Comparison of ENCODE assay signal across 8 cellular contexts in the genomic region with DNA sequence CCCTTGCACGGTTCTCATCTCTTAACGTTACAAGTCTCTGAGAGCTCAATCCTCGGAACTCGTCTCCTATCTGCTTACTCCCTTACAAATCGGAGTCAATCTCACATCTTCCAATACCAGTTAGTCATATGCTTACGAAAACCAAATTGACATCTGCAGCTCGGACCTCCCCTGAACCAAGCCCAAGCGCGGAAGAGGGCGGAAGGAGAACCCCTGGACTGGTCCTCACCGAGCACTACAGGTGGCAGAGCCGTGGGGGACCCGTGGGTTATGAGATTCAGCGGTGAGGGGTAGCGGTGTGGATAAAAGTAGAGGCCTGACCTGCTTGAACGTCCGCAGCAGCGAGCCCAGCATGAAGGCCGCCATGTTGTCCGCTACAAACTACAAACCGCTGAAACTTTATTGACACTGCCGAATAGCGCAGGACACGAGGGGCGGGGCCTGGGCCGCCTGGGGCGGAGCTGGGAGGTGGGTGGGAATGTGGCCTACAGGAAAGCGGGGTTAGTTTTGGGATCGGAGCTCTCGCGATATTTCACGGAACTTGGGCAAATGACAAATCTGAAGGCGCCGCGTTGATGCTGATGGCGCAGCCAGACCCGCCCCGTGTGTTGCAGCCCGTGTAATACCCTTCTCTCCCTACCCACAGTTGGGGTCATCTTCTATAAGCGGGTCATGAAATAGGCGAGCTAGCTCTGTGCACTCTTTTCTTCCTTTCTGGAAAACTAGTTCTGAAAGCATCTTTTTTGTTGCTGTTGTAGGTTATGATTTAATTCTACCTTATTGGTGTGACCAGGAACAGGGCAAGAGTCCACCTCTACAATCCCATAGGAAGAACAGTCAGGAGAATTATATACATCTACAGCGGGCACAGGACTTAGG. TPM values are rescaled to one million over a fixed set of nuclear protein-coding genes. Genes with fewer than 3 reads are reported as not detected.
A peak's percentile ranks its signal among the peaks of the same experiment; 100 is the strongest.
DNase-seq lines count a peak whose midpoint lies in the region; ATAC-seq and TF ChIP-seq lines count a peak whose summit lies in the region.

A gene (minus strand): TSS at position 383 of the 879 bp plus-strand sequence. CDS start 17 bp downstream, at position 366.

- peak within 1 kb of the TSS; percentile 87 for H3K14ac ChIP-seq in H9 (ENCODE audit: insufficient read depth, low read length)

- H3K4me1 Mint-ChIP-seq in H9 (peaks cover 0 to 10% of the 10 kb centered on the region in 2 experiments; a peak in 2 of 4 replicates), nephron progenitor cell (peaks cover 23% of the 10 kb centered on the region)
- peaks cover 21% of the 10 kb centered on the region for H3K4me1 Mint-ChIP-seq in stimulated activated naive CD8-positive, alpha-beta T cell treated with anti-CD3 and anti-CD28 coated beads, Interleukin-15, amount 100 ng/mL, for 72 hours

- no peak within 1 kb of the TSS for H2BK120ac ChIP-seq in H9 (ENCODE audit: low read depth, low read length, poor library complexity, severe bottlenecking)

- H3K4me3 Mint-ChIP-seq in H9 (peak within 1 kb of the TSS; percentile 86 to 94), nephron progenitor cell (peak within 1 kb of the TSS; percentile 92)
- peak within 1 kb of the TSS; percentile 85 to 94 for H3K4me3 Mint-ChIP-seq in stimulated activated naive CD8-positive, alpha-beta T cell treated with anti-CD3 and anti-CD28 coated beads, Interleukin-15, amount 100 ng/mL, for 72 hours

- H3K27me3 ChIP-seq in H9 (ENCODE audit: insufficient read depth, low read length), result no peaks in the 10 kb centered on the region
- no peaks in the 10 kb centered on the region for H3K27me3 ChIP-seq in MG63

- ATAC-seq in stimulated activated naive CD8-positive, alpha-beta T cell treated with anti-CD3 and anti-CD28 coated beads, Interleukin-15, amount 100 ng/mL, for 72 hours, result peak; percentile 93

- no peak within 1 kb of the TSS for H2BK12ac ChIP-seq in H9 (ENCODE audit: insufficient read length, low read depth, low read length)

- peak within 1 kb of the TSS; percentile 94 for H2AK5ac ChIP-seq in H9 (ENCODE audit: insufficient read length, low read length)

- no peak within 1 kb of the TSS for H3K23ac ChIP-seq in H9 (ENCODE audit: insufficient read length, low read depth, low read length)

- peaks cover 9% of the 10 kb centered on the region; the same call in 1 of the 2 replicates for H3K79me2 ChIP-seq in H9 (ENCODE audit: insufficient read depth, low read length)

- H3K9ac ChIP-seq in ES-I3 (ENCODE audit: low read depth, low read length), result peak within 1 kb of the TSS; percentile 99
- H3K9ac ChIP-seq in H9 (ENCODE audit: extremely low read depth, insufficient read length, low read length), result peak within 1 kb of the TSS; percentile 98

- H2BK5ac ChIP-seq in H9 (ENCODE audit: insufficient read length, low read length), result no peak within 1 kb of the TSS

- H4K5ac ChIP-seq in H9 (ENCODE audit: insufficient read length, low read depth, low read length), result peak within 1 kb of the TSS; percentile 95

- H3T11ph ChIP-seq in H9 (ENCODE audit: low read length), result peak within 1 kb of the TSS; percentile 43

- no peak within 1 kb of the TSS for H4K91ac ChIP-seq in H9 (ENCODE audit: insufficient read length, low read depth, low read length)

- H3K9me3 Mint-ChIP-seq in H9 (no peaks in the 10 kb centered on the region; a peak in 2 of 5 replicates), nephron progenitor cell (peaks cover 9% of the 10 kb centered on the region)
- peaks cover 5 to 7% of the 10 kb centered on the region in 2 donors for H3K9me3 Mint-ChIP-seq in stimulated activated naive CD8-positive, alpha-beta T cell treated with anti-CD3 and anti-CD28 coated beads, Interleukin-15, amount 100 ng/mL, for 72 hours

- no peak within 1 kb of the TSS for H2BK15ac ChIP-seq in H9 (ENCODE audit: low read depth, low read length)

- H3K4me2 ChIP-seq in H9 (ENCODE audit: insufficient read depth, insufficient read length, low read length), result peak within 1 kb of the TSS; percentile 100

- H3K4me1 ChIP-seq in ES-I3 (ENCODE audit: insufficient read depth, low read length), result no peaks in the 10 kb centered on the region
- peaks cover 2% of the 10 kb centered on the region; the same call in 1 of the 2 replicates for H3K4me1 ChIP-seq in H9 (ENCODE audit: insufficient read depth, low read length)

- H4K20me1 ChIP-seq in H9 (ENCODE audit: control insufficient read depth, insufficient read depth, insufficient read length), result no peaks in the 10 kb centered on the region

- H3K4me3 ChIP-seq in MG63, result peak within 1 kb of the TSS; percentile 94

- H3K23me2 ChIP-seq in H9 (ENCODE audit: insufficient read length, low read depth, low read length, poor library complexity, severe bottlenecking), result peaks cover 5% of the 10 kb centered on the region

- peak within 1 kb of the TSS; percentile 83 for H3K18ac ChIP-seq in H9 (ENCODE audit: insufficient read length, low read depth, low read length)

- peak within 1 kb of the TSS; percentile 86 for H3K56ac ChIP-seq in H9 (ENCODE audit: insufficient read length, low read depth, low read length)

- H3K9me3 ChIP-seq in ES-I3 (ENCODE audit: control insufficient read depth, insufficient read depth, low read length) (no peaks in the 10 kb centered on the region), H9 (ENCODE audit: control insufficient read depth, low read depth, low read length) (no peaks in the 10 kb centered on the region), MG63 (no peaks in the 10 kb centered on the region; the same call in 1 of the 2 replicates)

- H3K27ac Mint-ChIP-seq in H9, result peak within 1 kb of the TSS; percentile 89 to 96 (median 95)
- peak within 1 kb of the TSS; percentile 87 for H3K27ac Mint-ChIP-seq in nephron progenitor cell
- peak within 1 kb of the TSS; percentile 90 to 97 for H3K27ac Mint-ChIP-seq in stimulated activated naive CD8-positive, alpha-beta T cell treated with anti-CD3 and anti-CD28 coated beads, Interleukin-15, amount 100 ng/mL, for 72 hours

- peak; percentile 98 for DNase-seq in H9
- DNase-seq in MG63, result peak; percentile 98
- peak; percentile 89 for DNase-seq in SHP77 treated with DMSO at 0.1 percent for 48 hours (lab: John Stamatoyannopoulos, UW)
- DNase-seq in activated effector memory CD4-positive, alpha-beta T cell treated with anti-CD3 and anti-CD28 coated beads, Interleukin-2, amount 50 U/mL, for 16 hours, result peak; percentile 99
- peak; percentile 96 for DNase-seq in fibroblast of the conjunctiva (ENCODE audit: low read depth)
- peak; percentile 97 for DNase-seq in nephron progenitor cell
- peak; percentile 96 to 98 for DNase-seq in stimulated activated naive CD8-positive, alpha-beta T cell treated with anti-CD3 and anti-CD28 coated beads, Interleukin-15, amount 100 ng/mL, for 72 hours

- no peak for TF ChIP-seq CTCF in H9 (conservative IDR thresholded peaks at IDR 0.05)
- no peak for TF ChIP-seq CTCF in nephron progenitor cell (IDR thresholded peaks at IDR 0.05)

- peak within 1 kb of the TSS; percentile 43 for H3K27ac ChIP-seq in H9 (ENCODE audit: insufficient read length, low read depth, low read length)

- peak within 1 kb of the TSS; percentile 99 for H2AFZ ChIP-seq in H9 (ENCODE audit: low read length)

- H3K36me3 Mint-ChIP-seq in H9 (ENCODE audit: insufficient read depth in 1 of 3, low read depth in 3 of 3) (peaks cover 0 to under 1% (median under 1%) of the 10 kb centered on the region in 3 experiments; a peak in 2 of 7 replicates), nephron progenitor cell (ENCODE audit: low read depth) (peaks cover 8% of the 10 kb centered on the region)

- H4K8ac ChIP-seq in H9 (replicated peaks; ENCODE audit: insufficient read length, low read depth, low read length), result peak within 1 kb of the TSS; percentile 96

- H3K27me3 Mint-ChIP-seq in H9 (ENCODE audit: low read depth) (no peaks in the 10 kb centered on the region), nephron progenitor cell (ENCODE audit: low read depth, poor library complexity) (no peaks in the 10 kb centered on the region)
- no peaks in the 10 kb centered on the region for H3K27me3 Mint-ChIP-seq in stimulated activated naive CD8-positive, alpha-beta T cell treated with anti-CD3 and anti-CD28 coated beads, Interleukin-15, amount 100 ng/mL, for 72 hours

- no peak within 1 kb of the TSS; the same call in 1 of the 2 replicates for H3K4ac ChIP-seq in H9 (ENCODE audit: low read depth, low read length)

- no peaks in the 10 kb centered on the region for H3K36me3 ChIP-seq in ES-I3 (ENCODE audit: insufficient read depth, low read length)
- peaks cover 6% of the 10 kb centered on the region for H3K36me3 ChIP-seq in MG63

- no peak within 1 kb of the TSS for H2BK20ac ChIP-seq in H9 (ENCODE audit: low read depth, low read length, poor library complexity, severe bottlenecking)

- H3K79me1 ChIP-seq in H9 (ENCODE audit: insufficient read depth, low read depth, low read length, poor library complexity, severe bottlenecking), result peaks cover 4% of the 10 kb centered on the region

- no CpG with 5 or more reads among the region's 42 CpGs for WGBS in H9 (ENCODE audit: extremely low coverage, insufficient read length, low lambda C conversion rate)

RNA-seq across cellular contexts. Expression of the gene that starts here (rescaled TPM):
- 30.6 and 32.8 TPM in 2 replicates for total RNA-seq in H9 (2021)
- 13.3 and 22.5 TPM in 2 replicates for total RNA-seq in MG63 (2014; rRNA removed; shearing (Covaris generic); ENCODE audit: low replicate concordance)

Comparison
In these comparisons a context has a peak if more than half of its experiments do, and no peak if none do; other contexts are left out.
1. Peak in every context shown above with its lines: DNase-seq, ATAC-seq, H3K4me3 ChIP-seq and H3K27ac ChIP-seq.